ENCODE assay signal across 34 cellular contexts in genomic region chr1:192652159-192652558, GRCh38. TPM values are rescaled to one million over a fixed set of nuclear protein-coding genes. Genes with fewer than 3 reads are reported as not detected.
"Had no signal": no experiment of that assay in that cellular context is flagged by ENCODE, and none has a peak within 500 bp of the region (broad histone marks: within the 10 kb centered on the region; RNA-seq: fewer than 3 reads in every experiment).

No MANE protein-coding gene starts in this region.

- DNase-seq: activated B cell treated with CpG ODN at 0.5 μM for 24 hours; activated CD4-positive, alpha-beta T cell treated with anti-CD3 and anti-CD28 coated beads for 48 hours; activated CD4-positive, alpha-beta T cell treated with anti-CD3 and anti-CD28 coated beads, Interleukin-2, amount 50 U/mL, for 1 hour; activated CD4-positive, alpha-beta T cell treated with anti-CD3 and anti-CD28 coated beads, Interleukin-2, amount 50 U/mL, for 48 hours; activated CD8-positive, alpha-beta memory T cell treated with anti-CD3 and anti-CD28 coated beads for 24 hours; activated CD8-positive, alpha-beta T cell treated with anti-CD3 and anti-CD28 coated beads for 36 hours; activated effector memory CD4-positive, alpha-beta T cell treated with Interleukin-2 at 50 U/mL for 16 hours; activated gamma-delta T cell treated with Interleukin-2 at 50 U/mL for 16 hours; activated naive CD4-positive, alpha-beta T cell treated with anti-CD3 and anti-CD28 coated beads, Interleukin-2, amount 50 U/mL, for 16 hours; activated naive CD4-positive, alpha-beta T cell treated with Interleukin-2 at 50 U/mL for 16 hours; activated T-cell treated with anti-CD3 and anti-CD28 coated beads, Interleukin-2, amount 50 U/mL, for 4 hours; amniotic stem cell; brain microvascular endothelial cell; effector CD8-positive, alpha-beta T cell; esophagus squamous epithelium; foreskin melanocyte; heart left ventricle; T-helper 17 cell; T1000; WERI-Rb-1 had no signal

- H3K36me3 ChIP-seq: brain microvascular endothelial cell, esophagus squamous epithelium, gastroesophageal sphincter, heart left ventricle, WERI-Rb-1 had no signal

- ATAC-seq: activated CD4-positive, CD25-positive, alpha-beta regulatory T cell treated with anti-CD3 and anti-CD28 coated beads, Interleukin-2, amount 50 U/mL, for 24 hours; activated CD8-positive, alpha-beta T cell treated with anti-CD3 and anti-CD28 coated beads for 36 hours; activated T-cell treated with anti-CD3 and anti-CD28 coated beads, Interleukin-2, amount 50 U/mL, for 4 hours; activated T-helper 17 cell treated with anti-CD3 and anti-CD28 coated beads, Interleukin-2, amount 50 U/mL, for 72 hours; gastroesophageal sphincter; heart left ventricle; T-helper 17 cell had no signal

- H3K27ac ChIP-seq: brain microvascular endothelial cell, epithelial cell of prostate, esophagus squamous epithelium, gastroesophageal sphincter, heart left ventricle, WERI-Rb-1 had no signal

- H3K27me3 ChIP-seq: brain microvascular endothelial cell, esophagus squamous epithelium, gastroesophageal sphincter, heart left ventricle had no signal

- H3K4me3 ChIP-seq: esophagus squamous epithelium, gastroesophageal sphincter, heart left ventricle had no signal

- H3K9me3 ChIP-seq: esophagus squamous epithelium, gastroesophageal sphincter, heart left ventricle had no signal

- H3K4me1 ChIP-seq: esophagus squamous epithelium, heart left ventricle had no signal

- FAIRE-seq: astrocyte, bronchial epithelial cell, colon, endometrium, endothelial cell of umbilical vein had no signal

RNA-seq across cellular contexts. Expression of gene RGS13, which starts 16.2 kb away (rescaled TPM):
- total RNA-seq: activated CD8-positive, alpha-beta T cell treated with anti-CD3 and anti-CD28 coated beads for 36 hours; activated T-cell treated with anti-CD3 and anti-CD28 coated beads, Interleukin-2, amount 50 U/mL, for 4 hours; astrocyte; bronchial epithelial cell; chondrocyte; dermis microvascular lymphatic vessel endothelial cell; endothelial cell of umbilical vein; fibroblast of lung; fibroblast of villous mesenchyme; glomerular endothelial cell had no signal
- polyA plus RNA-seq: endothelial cell of umbilical vein, fibroblast of lung, heart left ventricle had no signal
